In the genomic region with DNA sequence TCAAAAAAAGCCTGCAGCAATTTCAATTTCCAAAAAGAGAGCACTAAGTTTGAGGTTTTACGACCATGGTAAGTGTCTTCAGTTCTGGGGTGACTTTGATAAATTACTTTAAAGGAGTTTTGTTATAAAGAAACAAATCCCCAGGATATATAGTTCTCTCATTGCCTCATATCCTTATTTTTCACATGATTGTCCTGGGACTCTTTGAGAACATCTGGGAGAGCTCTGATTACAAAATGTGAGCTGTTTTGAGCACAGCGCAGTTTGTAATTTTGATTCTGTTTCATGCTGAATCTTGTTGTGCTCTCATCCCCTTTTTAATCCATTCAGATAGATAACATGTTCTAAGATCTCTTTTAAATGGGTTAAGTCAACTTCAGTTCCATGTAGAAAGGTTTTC, we compare ENCODE assay signal across 20 cellular contexts.
A peak's percentile ranks its signal among the peaks of the same experiment; 100 is the strongest.
DNase-seq lines count a peak whose midpoint lies in the region; ATAC-seq and TF ChIP-seq lines count a peak whose summit lies in the region.
"Had no signal": no experiment of that assay in that cellular context is flagged by ENCODE, and none has a peak within 500 bp of the region (broad histone marks: within the 10 kb centered on the region; RNA-seq: fewer than 3 reads in every experiment).

No MANE protein-coding gene starts in this region.

- 64 to 82% methylated on average over 2 of the region's 2 CpGs for WGBS in transverse colon (ENCODE audit: low coverage in 1 of 2), 2 donors

- no peaks in the 10 kb centered on the region for H3K27me3 Mint-ChIP-seq in nephron (ENCODE audit: low read depth)
- no peaks in the 10 kb centered on the region for H3K27me3 Mint-ChIP-seq in CD8-positive, alpha-beta memory T cell
- H3K27me3 Mint-ChIP-seq: effector memory CD8-positive, alpha-beta T cell had no signal

- H3K9me3 Mint-ChIP-seq in nephron = peaks cover 13% of the 10 kb centered on the region
- H3K9me3 Mint-ChIP-seq in CD8-positive, alpha-beta memory T cell = peaks cover 0 to 1% (median 0%) of the 10 kb centered on the region in 5 donors
- H3K9me3 Mint-ChIP-seq: effector memory CD8-positive, alpha-beta T cell had no signal

- peak overlapping the region; percentile 68 for H3K9ac ChIP-seq in SK-N-MC (ENCODE audit: insufficient read length)

- H3K9me3 ChIP-seq in SK-N-MC (ENCODE audit: low read depth, low read length) (peaks cover 14% of the 10 kb centered on the region), transverse colon (no peaks in the 10 kb centered on the region)
- H3K9me3 ChIP-seq in CD8-positive, alpha-beta memory T cell (ENCODE audit: low read length) = no peaks in the 10 kb centered on the region

- peak overlapping the region; percentile 7 to 63 (median 26) for H3K4me3 Mint-ChIP-seq in nephron
- no peak overlapping the region for H3K4me3 Mint-ChIP-seq in CD8-positive, alpha-beta memory T cell
- H3K4me3 Mint-ChIP-seq: effector memory CD8-positive, alpha-beta T cell; naive B cell had no signal

- CTCF ChIA-PET in CD8-positive, alpha-beta memory T cell (lab: Charles Lee) = no interaction called here

- intact Hi-C loops in transverse colon (cut with DNase I; ENCODE audit: low total_unique reads) = no loop called here

- no peaks in the 10 kb centered on the region for H3K27me3 ChIP-seq in transverse colon
- no peaks in the 10 kb centered on the region for H3K27me3 ChIP-seq in CD8-positive, alpha-beta memory T cell (ENCODE audit: insufficient read depth, low read length, poor library complexity, severe bottlenecking)

- H3K27ac ChIP-seq in SK-N-MC (peak overlapping the region; percentile 100), transverse colon (peak overlapping the region; percentile 21 to 57 (median 35))
- no peak overlapping the region for H3K27ac ChIP-seq in CD8-positive, alpha-beta memory T cell (ENCODE audit: low read depth, low read length)

- TF ChIP-seq CTCF in foreskin fibroblast (IDR thresholded peaks at IDR 0.05; ENCODE audit: low read depth, low read length) (no peak), nephron (IDR thresholded peaks at IDR 0.05; ENCODE audit: unreplicated experiment in 3 of 3) (no peak), transverse colon (IDR thresholded peaks at IDR 0.05) (no peak)

- DNase-seq in SK-N-MC (ENCODE audit: low read depth, low spot score) (peak; percentile 66), foreskin fibroblast (peak; percentile 46 to 73), transverse colon (no peak), DMS 273 treated with DMSO at 0.1 percent for 48 hours (lab: John Stamatoyannopoulos, UW) (no peak)
- DNase-seq in CD8-positive, alpha-beta memory T cell = no peak
- DNase-seq: activated CD4-positive, CD25-positive, alpha-beta regulatory T cell; activated naive CD4-positive, alpha-beta T cell treated with Interleukin-2 at 50 U/mL for 16 hours; C1 segment of cervical spinal cord; caudate nucleus; DMS79; effector memory CD8-positive, alpha-beta T cell; MV-4-11; naive B cell; retina; stimulated activated CD4-positive, alpha-beta T cell treated with anti-CD3 and anti-CD28 coated beads, Interleukin-2, amount 100 ng/mL, for 48 hours; stimulated activated CD8-positive, alpha-beta memory T cell treated with anti-CD3 and anti-CD28 coated beads, Interleukin-4, amount 100 ng/mL, for 48 hours; T-helper 1 cell had no signal

- H3K4me1 Mint-ChIP-seq in nephron = peaks cover 22% of the 10 kb centered on the region
- H3K4me1 Mint-ChIP-seq in CD8-positive, alpha-beta memory T cell = no peaks in the 10 kb centered on the region
- H3K4me1 Mint-ChIP-seq: naive B cell had no signal

- H3K36me3 ChIP-seq in SK-N-MC (ENCODE audit: insufficient read depth, low read length) = peaks cover 13% of the 10 kb centered on the region; the same call in 1 of the 2 replicates
- no peaks in the 10 kb centered on the region for H3K36me3 ChIP-seq in transverse colon
- H3K36me3 ChIP-seq in CD8-positive, alpha-beta memory T cell (ENCODE audit: insufficient read depth, low read length) = no peaks in the 10 kb centered on the region

- ATAC-seq in HG02759 (IDR thresholded peaks at IDR 0.05; ENCODE audit: unreplicated experiment) (no peak), HG02642 (IDR thresholded peaks at IDR 0.05; ENCODE audit: poor library complexity, unreplicated experiment) (no peak)
- ATAC-seq: effector memory CD8-positive, alpha-beta T cell had no signal

- in situ Hi-C loops in transverse colon (cut with MboI; ENCODE audit: low pct_ligation_motif_present in 1 of 4, low pct_unique_long_range_greater_than_20kb in 1 of 4, low sequenced_read_pairs in 3 of 4) = no loop called here

- TF ChIP-seq EP300 in transverse colon (IDR thresholded peaks at IDR 0.05; ENCODE audit: low read depth) = no peak

- no peak for TF ChIP-seq POLR2A in transverse colon (IDR thresholded peaks at IDR 0.05)

- POLR2A ChIA-PET in CD8-positive, alpha-beta memory T cell (lab: Charles Lee) = no interaction called here

- H3K27ac Mint-ChIP-seq in nephron = peak overlapping the region; percentile 96 to 98 (median 98)
- H3K27ac Mint-ChIP-seq in CD8-positive, alpha-beta memory T cell = no peak overlapping the region
- H3K27ac Mint-ChIP-seq: effector memory CD8-positive, alpha-beta T cell; naive B cell had no signal

- peak overlapping the region; percentile 69 for H3K4me3 ChIP-seq in SK-N-MC
- peak overlapping the region in 1 of 2 donors; percentile 6 for H3K4me3 ChIP-seq in foreskin fibroblast (ENCODE audit: low read depth in 1 of 2, low read length in 2 of 2)
- H3K4me3 ChIP-seq in transverse colon = no peak overlapping the region
- H3K4me3 ChIP-seq in CD8-positive, alpha-beta memory T cell (ENCODE audit: low read length) = no peak overlapping the region

- no peaks in the 10 kb centered on the region for H3K36me3 Mint-ChIP-seq in nephron (ENCODE audit: low read depth)
- H3K36me3 Mint-ChIP-seq in CD8-positive, alpha-beta memory T cell = no peaks in the 10 kb centered on the region
- H3K36me3 Mint-ChIP-seq: naive B cell had no signal

- no peaks in the 10 kb centered on the region for H3K4me1 ChIP-seq in transverse colon
- H3K4me1 ChIP-seq in CD8-positive, alpha-beta memory T cell (ENCODE audit: insufficient read depth, low read length) = no peaks in the 10 kb centered on the region

Comparison
In these comparisons a context has a peak if more than half of its experiments do, and no peak if none do; other contexts are left out.
1. DNase-seq: peak in SK-N-MC (single experiment) and foreskin fibroblast (2 of 2); none in transverse colon (single experiment), DMS 273 treated with DMSO at 0.1 percent for 48 hours (single experiment) and CD8-positive, alpha-beta memory T cell (0 of 5).
2. H3K27ac Mint-ChIP-seq: peak in nephron (3 of 3); none in CD8-positive, alpha-beta memory T cell (0 of 8).
3. H3K4me3 Mint-ChIP-seq: peak in nephron (3 of 3); none in CD8-positive, alpha-beta memory T cell (0 of 7).